In genomic region chr12:51814311-51815088, GRCh38 we compare ENCODE assay signal across 8 cellular contexts. TPM values are rescaled to one million over a fixed set of nuclear protein-coding genes. Genes with fewer than 3 reads are reported as not detected.
DNase-seq lines count a peak whose midpoint lies in the region; ATAC-seq, FAIRE-seq and TF ChIP-seq lines count a peak whose summit lies in the region.

No MANE protein-coding gene starts in this region.

- peaks cover 8% of the 10 kb centered on the region for H3K79me2 ChIP-seq in PC-3 (ENCODE audit: low read length)

- H3K9me3 ChIP-seq in PC-3 (ENCODE audit: low read length), result no peaks in the 10 kb centered on the region

- H3K4me3 Mint-ChIP-seq in nephron progenitor cell, result peak overlapping the region; percentile 81

- ATAC-seq in PC-3 (peak; percentile 92), foreskin keratinocyte (peak; percentile 62), GM21576 (IDR thresholded peaks at IDR 0.05; ENCODE audit: unreplicated experiment) (no peak)

- no peak for FAIRE-seq in GM19239 (lab: Jason Lieb, UNC)

- TF ChIP-seq CTCF in PC-3 (conservative IDR thresholded peaks at IDR 0.05; ENCODE audit: low read depth, low read length) (peak; percentile 43), foreskin keratinocyte (conservative IDR thresholded peaks at IDR 0.05) (peak; percentile 75), nephron progenitor cell (IDR thresholded peaks at IDR 0.05) (no peak)

- CTCF ChIA-PET in PC-3 (lab: Charles Lee), result interaction anchor here (0.6 to 1.3 kb wide), 4 partner anchors 9 to 1193 kb away, joined by 3 to 11 read pairs (median 4); no protein-coding TSS in a partner anchor

- peaks cover 25% of the 10 kb centered on the region for H3K27me3 Mint-ChIP-seq in nephron progenitor cell (ENCODE audit: low read depth, poor library complexity)

- no peaks in the 10 kb centered on the region for H3K27me3 ChIP-seq in PC-3 (ENCODE audit: low read length)
- peaks cover 29% of the 10 kb centered on the region for H3K27me3 ChIP-seq in foreskin keratinocyte

- DNase-seq in 8988T, result peak; percentile 99
- DNase-seq in GM19239 (ENCODE audit: insufficient read length, low spot score), result peak; percentile 82
- DNase-seq in PC-3, result peak; percentile 78
- peak; percentile 45 for DNase-seq in activated gamma-delta T cell treated with anti-CD3 and anti-CD28 coated beads, Interleukin-2, amount 50 U/mL, for 16 hours (ENCODE audit: low read depth)
- no peak for DNase-seq in foreskin keratinocyte
- DNase-seq in nephron progenitor cell, result peak; percentile 85
- peak; percentile 59 for DNase-seq in stromal cell of bone marrow (ENCODE audit: low read depth)

- peaks cover 16% of the 10 kb centered on the region; the same call in 1 of the 2 replicates for H3K4me1 ChIP-seq in PC-3 (ENCODE audit: insufficient read depth, low read length)
- no peaks in the 10 kb centered on the region for H3K4me1 ChIP-seq in foreskin keratinocyte

- peaks cover 11% of the 10 kb centered on the region for H3K36me3 Mint-ChIP-seq in nephron progenitor cell (ENCODE audit: low read depth)

- H3K9me3 Mint-ChIP-seq in nephron progenitor cell, result no peaks in the 10 kb centered on the region

- no peaks in the 10 kb centered on the region for H4K20me1 ChIP-seq in PC-3 (ENCODE audit: low read length)

- POLR2A ChIA-PET in PC-3 (lab: Charles Lee; ENCODE audit: unreplicated experiment), result no interaction called here

- peak overlapping the region; percentile 92 for H3K4me2 ChIP-seq in PC-3 (ENCODE audit: low read length)

- H3K9ac ChIP-seq in PC-3 (ENCODE audit: low read length), result peak overlapping the region; percentile 89

- H3K36me3 ChIP-seq in PC-3 (ENCODE audit: low read depth, low read length), result no peaks in the 10 kb centered on the region

- peak overlapping the region; percentile 98 for H2AFZ ChIP-seq in PC-3 (ENCODE audit: low read length)

- no peak overlapping the region for H3K27ac Mint-ChIP-seq in nephron progenitor cell

- H3K9me2 ChIP-seq in PC-3 (replicated peaks; ENCODE audit: low read length), result no peaks in the 10 kb centered on the region

- BruUV-seq in PC-3 (replicated peaks; lab: Mats Ljungman, UMichigan), result no TSS peak

- peak overlapping the region; percentile 87 for H3K4me3 ChIP-seq in PC-3 (ENCODE audit: low read length)

- no peaks in the 10 kb centered on the region for H3F3A ChIP-seq in PC-3 (ENCODE audit: low read length, unreplicated experiment)

- peaks cover 48% of the 10 kb centered on the region for H3K4me1 Mint-ChIP-seq in nephron progenitor cell

- intact Hi-C loops in PC-3 (cut with micrococcal nuclease), result loop anchor here (1.0 kb wide), 1 partner anchor 61 kb away; no protein-coding TSS in a partner anchor

- H3K27ac ChIP-seq in PC-3 (ENCODE audit: low read length) (0 out of 2 replicates have a peak overlapping the region, but pooled peaks have one; percentile 20), foreskin keratinocyte (no peak overlapping the region)

RNA-seq across cellular contexts. Expression of gene FIGNL2, which starts 34.0 kb away (rescaled TPM):
- total RNA-seq in PC-3 (2014; rRNA removed), result not detected in 2 replicates
- total RNA-seq in foreskin keratinocyte, result 0.03 TPM in 1 of 2 replicates, not detected in the other
- 0.01 TPM in 1 of 2 replicates, not detected in the other for polyA plus RNA-seq in foreskin keratinocyte

Comparison
In these comparisons a context has a peak if more than half of its experiments do, and no peak if none do; other contexts are left out.
1. DNase-seq: peak in 8988T (single experiment), GM19239 (single experiment), PC-3 (single experiment), activated gamma-delta T cell treated with anti-CD3 and anti-CD28 coated beads, Interleukin-2, amount 50 U/mL, for 16 hours (single experiment), nephron progenitor cell (single experiment) and stromal cell of bone marrow (single experiment); none in foreskin keratinocyte (0 of 2).